ENCODE assay signal across 1 cellular context in the genomic region with DNA sequence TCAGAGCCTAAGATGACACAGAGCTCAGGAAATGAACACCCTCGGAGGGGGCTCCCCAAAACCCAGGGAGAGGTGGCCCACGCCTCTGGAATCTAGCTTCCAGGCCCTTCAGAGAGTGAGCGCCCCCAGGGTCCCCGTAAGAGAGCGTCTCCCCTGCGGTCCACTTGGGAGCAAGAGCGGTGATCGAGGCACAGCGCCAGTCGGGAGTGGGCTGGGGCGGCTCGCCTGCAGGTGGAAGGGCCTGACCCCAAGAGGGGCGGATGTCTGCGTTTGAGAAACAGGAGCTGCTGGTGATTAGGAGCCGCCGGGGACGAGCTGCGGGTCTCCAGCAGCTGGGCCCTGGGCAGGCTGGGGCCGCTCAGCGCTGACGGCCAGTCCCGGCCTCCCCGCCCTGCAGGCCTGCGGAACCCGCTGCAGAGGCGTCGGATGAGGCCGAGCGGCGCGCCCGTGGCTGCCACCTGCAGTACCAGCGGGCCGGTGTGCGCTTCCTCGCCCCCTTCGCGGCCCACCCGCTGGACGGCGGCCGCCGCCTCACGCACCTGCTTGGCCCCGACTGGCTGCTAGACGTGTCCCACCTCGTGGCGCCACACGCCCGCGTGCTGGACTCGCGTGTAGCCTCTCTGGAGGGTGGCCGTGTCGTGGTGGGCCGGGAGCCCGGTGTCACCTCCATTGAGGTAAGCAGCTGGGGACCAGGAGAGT.
TF ChIP-seq lines count a peak whose summit lies in the region.

No MANE protein-coding gene starts in this region.

TF ChIP-seq in WTC11, 78 proteins besides CTCF, POLR2A, EP300 and RAD21 (continued from another document):
- TF ChIP-seq CREM (CRISPR knock-in tag; IDR thresholded peaks at IDR 0.05) (no peak), FOXJ3 (CRISPR knock-in tag; IDR thresholded peaks at IDR 0.05; ENCODE audit: borderline replicate concordance) (no peak), ELF4 (CRISPR knock-in tag; IDR thresholded peaks at IDR 0.05; ENCODE audit: low read depth) (no peak), TEAD1 (CRISPR knock-in tag; IDR thresholded peaks at IDR 0.05) (no peak), ZNF263 (CRISPR knock-in tag; IDR thresholded peaks at IDR 0.05; ENCODE audit: low read depth) (no peak), TEAD4 (CRISPR knock-in tag; IDR thresholded peaks at IDR 0.05) (no peak), FOXK1 (CRISPR knock-in tag; IDR thresholded peaks at IDR 0.05) (no peak)
- TF ChIP-seq, protein P1, sequence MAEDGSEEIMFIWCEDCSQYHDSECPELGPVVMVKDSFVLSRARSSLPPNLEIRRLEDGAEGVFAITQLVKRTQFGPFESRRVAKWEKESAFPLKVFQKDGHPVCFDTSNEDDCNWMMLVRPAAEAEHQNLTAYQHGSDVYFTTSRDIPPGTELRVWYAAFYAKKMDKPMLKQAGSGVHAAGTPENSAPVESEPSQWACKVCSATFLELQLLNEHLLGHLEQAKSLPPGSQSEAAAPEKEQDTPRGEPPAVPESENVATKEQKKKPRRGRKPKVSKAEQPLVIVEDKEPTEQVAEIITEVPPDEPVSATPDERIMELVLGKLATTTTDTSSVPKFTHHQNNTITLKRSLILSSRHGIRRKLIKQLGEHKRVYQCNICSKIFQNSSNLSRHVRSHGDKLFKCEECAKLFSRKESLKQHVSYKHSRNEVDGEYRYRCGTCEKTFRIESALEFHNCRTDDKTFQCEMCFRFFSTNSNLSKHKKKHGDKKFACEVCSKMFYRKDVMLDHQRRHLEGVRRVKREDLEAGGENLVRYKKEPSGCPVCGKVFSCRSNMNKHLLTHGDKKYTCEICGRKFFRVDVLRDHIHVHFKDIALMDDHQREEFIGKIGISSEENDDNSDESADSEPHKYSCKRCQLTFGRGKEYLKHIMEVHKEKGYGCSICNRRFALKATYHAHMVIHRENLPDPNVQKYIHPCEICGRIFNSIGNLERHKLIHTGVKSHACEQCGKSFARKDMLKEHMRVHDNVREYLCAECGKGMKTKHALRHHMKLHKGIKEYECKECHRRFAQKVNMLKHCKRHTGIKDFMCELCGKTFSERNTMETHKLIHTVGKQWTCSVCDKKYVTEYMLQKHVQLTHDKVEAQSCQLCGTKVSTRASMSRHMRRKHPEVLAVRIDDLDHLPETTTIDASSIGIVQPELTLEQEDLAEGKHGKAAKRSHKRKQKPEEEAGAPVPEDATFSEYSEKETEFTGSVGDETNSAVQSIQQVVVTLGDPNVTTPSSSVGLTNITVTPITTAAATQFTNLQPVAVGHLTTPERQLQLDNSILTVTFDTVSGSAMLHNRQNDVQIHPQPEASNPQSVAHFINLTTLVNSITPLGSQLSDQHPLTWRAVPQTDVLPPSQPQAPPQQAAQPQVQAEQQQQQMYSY (CRISPR knock-in tag; IDR thresholded peaks at IDR 0.05) = no peak
